16 cellular contexts compared by ENCODE assay signal in the genomic region with DNA sequence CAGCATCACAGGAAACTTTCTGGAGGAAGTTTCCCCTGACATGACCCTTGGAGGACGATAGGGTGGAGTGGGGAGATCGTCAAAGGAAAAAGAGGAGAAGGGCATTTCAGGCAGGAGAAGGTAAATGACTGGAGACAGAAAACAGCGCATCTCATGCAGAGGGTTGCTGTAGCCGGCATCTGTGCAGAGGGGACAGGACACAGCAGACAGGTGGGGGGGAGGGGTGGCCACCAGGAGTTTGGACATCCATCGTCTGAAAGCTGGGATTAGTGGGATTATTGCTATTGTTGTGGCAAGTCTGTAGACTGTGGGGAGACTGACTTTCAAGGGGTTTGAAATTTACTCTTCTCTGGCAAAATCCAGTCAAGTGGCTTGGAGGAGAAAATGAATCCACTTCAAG.
DNase-seq lines count a peak whose midpoint lies in the region; ATAC-seq and TF ChIP-seq lines count a peak whose summit lies in the region.
"Had no signal": no experiment of that assay in that cellular context is flagged by ENCODE, and none has a peak within 500 bp of the region (broad histone marks: within the 10 kb centered on the region; RNA-seq: fewer than 3 reads in every experiment).

No MANE protein-coding gene starts in this region.

- H3K79me2 ChIP-seq in neural progenitor cell (ENCODE audit: low read depth) = no peaks in the 10 kb centered on the region

- no peak for TF ChIP-seq CTCF in neural progenitor cell (IDR thresholded peaks at IDR 0.05)

- H3K4me3 ChIP-seq in neural progenitor cell = no peak overlapping the region
- H3K4me3 ChIP-seq: HAP-1 had no signal

- DNase-seq in NCI-H524 treated with DMSO at 0.1 percent for 48 hours (lab: John Stamatoyannopoulos, UW) (peak; percentile 43), NCI-H82 treated with DMSO at 0.1 percent for 48 hours (lab: John Stamatoyannopoulos, UW; ENCODE audit: unreplicated experiment) (peak; percentile 90), neural progenitor cell (ENCODE audit: low spot score) (peak; percentile 79), middle frontal gyrus (ENCODE audit: extremely low spot score, low spot score) (no peak)
- DNase-seq in activated CD8-positive, alpha-beta T cell treated with anti-CD3 and anti-CD28 coated beads, Interleukin-2, amount 10 ng/mL, durations not matched to agents 7 days and 5 days = no peak
- no peak for DNase-seq in effector CD8-positive, alpha-beta T cell (lab: John Stamatoyannopoulos, UW)
- DNase-seq: C1 segment of cervical spinal cord; Calu3; CD4-positive, alpha-beta memory T cell; COR-L47; DMS53; DMS79 treated with DMSO at 0.1 percent for 48 hours; GF-D8; GOT3; HFFc6 had no signal

- peaks cover 29% of the 10 kb centered on the region for H3K4me1 ChIP-seq in neural progenitor cell
- H3K4me1 ChIP-seq: HAP-1 had no signal

- no peak for ATAC-seq in activated CD8-positive, alpha-beta T cell treated with anti-CD3 and anti-CD28 coated beads, Interleukin-2, amount 10 ng/mL, durations not matched to agents 7 days and 5 days

- H3K9me3 ChIP-seq in neural progenitor cell (ENCODE audit: low read depth) = no peaks in the 10 kb centered on the region
- H3K9me3 ChIP-seq: HAP-1 had no signal

- H3K9ac ChIP-seq in neural progenitor cell = no peak overlapping the region

- no peaks in the 10 kb centered on the region for H3K9me3 Mint-ChIP-seq in neural progenitor cell
- no peaks in the 10 kb centered on the region for H3K9me3 Mint-ChIP-seq in activated CD8-positive, alpha-beta T cell treated with anti-CD3 and anti-CD28 coated beads, Interleukin-2, amount 10 ng/mL, durations not matched to agents 7 days and 5 days (ENCODE audit: insufficient read depth)

- no peaks in the 10 kb centered on the region for H3K36me3 ChIP-seq in neural progenitor cell
- H3K36me3 ChIP-seq: HAP-1 had no signal

- H3K4me1 Mint-ChIP-seq in neural progenitor cell = peaks cover 29% of the 10 kb centered on the region
- H3K4me1 Mint-ChIP-seq in activated CD8-positive, alpha-beta T cell treated with anti-CD3 and anti-CD28 coated beads, Interleukin-2, amount 10 ng/mL, durations not matched to agents 7 days and 5 days (ENCODE audit: low read depth) = no peaks in the 10 kb centered on the region
- H3K4me1 Mint-ChIP-seq: CD4-positive, alpha-beta memory T cell had no signal

- H3K4me3 Mint-ChIP-seq in neural progenitor cell = no peak overlapping the region
- H3K4me3 Mint-ChIP-seq in activated CD8-positive, alpha-beta T cell treated with anti-CD3 and anti-CD28 coated beads, Interleukin-2, amount 10 ng/mL, durations not matched to agents 7 days and 5 days = no peak overlapping the region
- H3K4me3 Mint-ChIP-seq: CD4-positive, alpha-beta memory T cell; HFFc6 had no signal

- no peaks in the 10 kb centered on the region for H4K20me1 ChIP-seq in neural progenitor cell (ENCODE audit: low read depth)

- no peaks in the 10 kb centered on the region for H3K27me3 Mint-ChIP-seq in neural progenitor cell (ENCODE audit: insufficient read depth, low read depth)
- H3K27me3 Mint-ChIP-seq in activated CD8-positive, alpha-beta T cell treated with anti-CD3 and anti-CD28 coated beads, Interleukin-2, amount 10 ng/mL, durations not matched to agents 7 days and 5 days (ENCODE audit: low read depth) = no peaks in the 10 kb centered on the region

- no peak overlapping the region for H3K27ac Mint-ChIP-seq in neural progenitor cell
- no peak overlapping the region for H3K27ac Mint-ChIP-seq in activated CD8-positive, alpha-beta T cell treated with anti-CD3 and anti-CD28 coated beads, Interleukin-2, amount 10 ng/mL, durations not matched to agents 7 days and 5 days
- H3K27ac Mint-ChIP-seq: CD4-positive, alpha-beta memory T cell; HFFc6 had no signal

- H3K27me3 ChIP-seq in neural progenitor cell = no peaks in the 10 kb centered on the region

- POLR2A ChIA-PET in activated CD8-positive, alpha-beta T cell treated with anti-CD3 and anti-CD28 coated beads, Interleukin-2, amount 10 ng/mL, durations not matched to agents 7 days and 5 days (lab: Charles Lee) = no interaction called here

- CTCF ChIA-PET in activated CD8-positive, alpha-beta T cell treated with anti-CD3 and anti-CD28 coated beads, Interleukin-2, amount 10 ng/mL, durations not matched to agents 7 days and 5 days (lab: Charles Lee) = no interaction called here

- H3K27ac ChIP-seq in neural progenitor cell = no peak overlapping the region

- H3K36me3 Mint-ChIP-seq in neural progenitor cell = no peaks in the 10 kb centered on the region
- H3K36me3 Mint-ChIP-seq in activated CD8-positive, alpha-beta T cell treated with anti-CD3 and anti-CD28 coated beads, Interleukin-2, amount 10 ng/mL, durations not matched to agents 7 days and 5 days (ENCODE audit: low read depth) = no peaks in the 10 kb centered on the region
- H3K36me3 Mint-ChIP-seq: CD4-positive, alpha-beta memory T cell had no signal

- no peaks in the 10 kb centered on the region for H3F3A ChIP-seq in neural progenitor cell (ENCODE audit: low read depth)

- H3K4me2 ChIP-seq in neural progenitor cell = peak overlapping the region; percentile 58

- no peak overlapping the region for H2AFZ ChIP-seq in neural progenitor cell (replicated peaks)

Comparison
In these comparisons a context has a peak if more than half of its experiments do, and no peak if none do; other contexts are left out.
1. DNase-seq: peak in NCI-H524 treated with DMSO at 0.1 percent for 48 hours (single experiment), NCI-H82 treated with DMSO at 0.1 percent for 48 hours (single experiment) and neural progenitor cell (single experiment); none in activated CD8-positive, alpha-beta T cell treated with anti-CD3 and anti-CD28 coated beads, Interleukin-2, amount 10 ng/mL, durations not matched to agents 7 days and 5 days (single experiment), effector CD8-positive, alpha-beta T cell (single experiment) and middle frontal gyrus (single experiment).